Comparison of ENCODE assay signal across 8 cellular contexts in the genomic region with DNA sequence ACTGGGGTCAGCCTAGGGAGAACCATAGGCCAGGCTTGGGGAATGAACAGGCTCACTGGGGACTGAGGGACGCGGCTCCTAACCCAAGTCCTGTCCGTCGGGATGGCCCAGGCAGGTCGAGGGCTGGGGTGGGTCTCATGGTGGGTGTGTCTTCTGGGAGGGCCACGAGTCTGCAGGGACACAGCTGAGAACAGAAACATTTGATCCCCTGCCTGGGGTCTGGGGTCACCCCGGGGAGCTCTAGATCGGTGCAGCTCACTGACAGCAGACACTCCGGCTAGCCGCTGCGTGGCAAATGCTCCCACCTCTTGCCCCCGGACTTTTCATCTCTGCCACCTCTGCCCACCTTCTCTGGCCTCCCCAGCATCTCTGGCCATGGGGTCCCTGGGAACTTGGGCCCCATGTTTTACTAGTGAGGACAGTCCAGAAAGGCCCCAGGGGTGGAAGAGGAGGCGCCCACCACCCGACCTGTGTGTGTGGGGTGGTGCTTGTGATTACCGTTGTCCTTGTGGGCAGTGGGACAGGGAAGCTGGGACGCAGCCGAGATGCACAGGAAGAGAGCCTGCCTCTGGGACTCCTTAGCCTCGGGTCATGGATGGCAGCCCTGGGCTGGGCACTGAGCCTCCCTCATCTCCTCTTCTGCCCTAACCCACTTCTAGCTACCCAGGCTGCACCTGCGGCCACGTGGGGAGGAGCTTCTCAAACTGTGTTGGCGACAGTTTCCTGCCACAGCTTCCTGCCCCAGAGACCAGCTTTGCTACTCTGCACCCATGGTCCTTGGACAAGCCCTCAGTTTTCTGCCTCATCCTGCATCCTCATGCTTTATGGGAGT. TPM values are rescaled to one million over a fixed set of nuclear protein-coding genes. Genes with fewer than 3 reads are reported as not detected.
DNase-seq lines count a peak whose midpoint lies in the region; ATAC-seq and TF ChIP-seq lines count a peak whose summit lies in the region.
"Had no signal": no experiment of that assay in that cellular context is flagged by ENCODE, and none has a peak within 500 bp of the region (broad histone marks: within the 10 kb centered on the region; RNA-seq: fewer than 3 reads in every experiment).

No MANE protein-coding gene starts in this region.

- peaks cover 7% of the 10 kb centered on the region for H3K36me3 Mint-ChIP-seq in endothelial cell (ENCODE audit: low read depth, unreplicated experiment)

- H3K4me3 Mint-ChIP-seq in endothelial cell (ENCODE audit: unreplicated experiment), result no peak overlapping the region

- intact Hi-C loops in right cardiac atrium (cut with DNase I) (no loop called here), ovary (cut with DNase I) (no loop called here)

- H3K4me1 ChIP-seq in right cardiac atrium (ENCODE audit: control insufficient read depth, insufficient read depth, low read length), result no peaks in the 10 kb centered on the region
- no peaks in the 10 kb centered on the region for H3K4me1 ChIP-seq in ovary (ENCODE audit: insufficient read depth)

- H3K4me3 ChIP-seq in right cardiac atrium (ENCODE audit: low read length), result no peak overlapping the region
- no peak overlapping the region for H3K4me3 ChIP-seq in ovary

- DNase-seq in activated CD4-positive, CD25-positive, alpha-beta regulatory T cell treated with anti-CD3 and anti-CD28 coated beads, Interleukin-2, amount 50 U/mL, for 16 hours (ENCODE audit: low read depth, low spot score), result peak; percentile 55
- DNase-seq in endothelial cell (ENCODE audit: low spot score) (no peak), right cardiac atrium (no peak), NCI-H2107 treated with DMSO at 0.1 percent for 48 hours (lab: John Stamatoyannopoulos, UW; ENCODE audit: unreplicated experiment) (no peak), ovary (no peak)
- DNase-seq in stimulated activated naive CD4-positive, alpha-beta T cell treated with Interleukin-2 at 50 U/mL for 16 hours (lab: John Stamatoyannopoulos, UW), result peak; percentile 68

- TF ChIP-seq CTCF in endothelial cell (IDR thresholded peaks at IDR 0.05; ENCODE audit: unreplicated experiment) (no peak), ovary (IDR thresholded peaks at IDR 0.05) (no peak)

- peak overlapping the region; percentile 13 for H3K27ac Mint-ChIP-seq in endothelial cell (ENCODE audit: unreplicated experiment)

- TF ChIP-seq POLR2A in ovary (IDR thresholded peaks at IDR 0.05), result no peak

- H3K36me3 ChIP-seq in ovary, result no peaks in the 10 kb centered on the region

- H3K27me3 Mint-ChIP-seq in endothelial cell (ENCODE audit: unreplicated experiment), result peaks cover 7% of the 10 kb centered on the region

- ATAC-seq in HG02642 (IDR thresholded peaks at IDR 0.05; ENCODE audit: poor library complexity, unreplicated experiment) (peak; percentile 76), right cardiac atrium (no peak)

- 77% methylated on average over 21 of the region's 21 CpGs for WGBS in right cardiac atrium
- WGBS in ovary, 3 donors, result 82 to 86% (median 82%) methylated on average over 21 of the region's 21 CpGs

- H3K9me3 Mint-ChIP-seq in endothelial cell (ENCODE audit: unreplicated experiment), result no peaks in the 10 kb centered on the region

- TF ChIP-seq EP300 in ovary (IDR thresholded peaks at IDR 0.05), result no peak

- H3K9me3 ChIP-seq in right cardiac atrium (ENCODE audit: control insufficient read depth, low read length) (no peaks in the 10 kb centered on the region), ovary (no peaks in the 10 kb centered on the region)

- no peaks in the 10 kb centered on the region for H3K27me3 ChIP-seq in right cardiac atrium (ENCODE audit: control insufficient read depth, insufficient read depth)
- no peaks in the 10 kb centered on the region for H3K27me3 ChIP-seq in ovary

- peaks cover 47% of the 10 kb centered on the region for H3K4me1 Mint-ChIP-seq in endothelial cell (ENCODE audit: unreplicated experiment)

- H3K27ac ChIP-seq in right cardiac atrium (ENCODE audit: low read length) (no peak overlapping the region), ovary (no peak overlapping the region)

RNA-seq across cellular contexts. Expression of a gene that starts 4.9 kb away (rescaled TPM):
- total RNA-seq in endothelial cell (ENCODE audit: unreplicated experiment), result 93.4 TPM
- total RNA-seq in right cardiac atrium, result 1 to 10 TPM in 3 of 4 donors, under 1 TPM in 1; 0.62 to 1.5 (median 1.1) TPM
- 1.3 TPM for polyA plus RNA-seq in right cardiac atrium
- total RNA-seq in ovary, result 1 to 10 TPM in 3 of 7 donors, under 1 TPM in 4; 0.45 to 2.0 (median 0.69) TPM
- 1 to 10 TPM in 1 of 2 donors, under 1 TPM in 1; 0.75 to 1.2 TPM for polyA plus RNA-seq in ovary
- total RNA-seq: NCI-H460 had no signal

RNA-seq across cellular contexts. Expression of a gene that starts 48.8 kb away (rescaled TPM):
- 15.1 TPM for total RNA-seq in endothelial cell (ENCODE audit: unreplicated experiment)
- 1 to 10 TPM; 3.8 to 8.3 (median 4.5) TPM for total RNA-seq in right cardiac atrium
- polyA plus RNA-seq in right cardiac atrium, result 7.4 TPM
- total RNA-seq in ovary, result 10 to 100 TPM in 1 of 7 donors, 1 to 10 TPM in 6; 3.1 to 17.5 (median 4.5) TPM
- 1 to 10 TPM; 2.3 to 3.8 TPM for polyA plus RNA-seq in ovary

RNA-seq across cellular contexts. Expression of a gene that starts 54.4 kb away (rescaled TPM):
- total RNA-seq in endothelial cell (ENCODE audit: unreplicated experiment), result 52.1 TPM
- total RNA-seq in right cardiac atrium, result 10 to 100 TPM; 60.0 to 71.5 (median 65.7) TPM
- 57.4 TPM for polyA plus RNA-seq in right cardiac atrium
- total RNA-seq in ovary, result 10 to 100 TPM; 39.3 to 85.2 (median 67.4) TPM
- polyA plus RNA-seq in ovary, result 10 to 100 TPM; 23.0 to 71.3 TPM

Comparison
In these comparisons a context has a peak if more than half of its experiments do, and no peak if none do; other contexts are left out.
1. DNase-seq: peak in activated CD4-positive, CD25-positive, alpha-beta regulatory T cell treated with anti-CD3 and anti-CD28 coated beads, Interleukin-2, amount 50 U/mL, for 16 hours (single experiment) and stimulated activated naive CD4-positive, alpha-beta T cell treated with Interleukin-2 at 50 U/mL for 16 hours (single experiment); none in endothelial cell (single experiment), right cardiac atrium (0 of 3), NCI-H2107 treated with DMSO at 0.1 percent for 48 hours (single experiment) and ovary (0 of 5).
2. RNA of a gene that starts 4.9 kb away (total RNA-seq): 93.4 TPM in endothelial cell (single experiment); 0.62 to 1.5 TPM in right cardiac atrium and 0.45 to 2.0 TPM in ovary; every median in the first group is over 10 times any median in the second.